1 cellular context compared by ENCODE assay signal in the genomic region with DNA sequence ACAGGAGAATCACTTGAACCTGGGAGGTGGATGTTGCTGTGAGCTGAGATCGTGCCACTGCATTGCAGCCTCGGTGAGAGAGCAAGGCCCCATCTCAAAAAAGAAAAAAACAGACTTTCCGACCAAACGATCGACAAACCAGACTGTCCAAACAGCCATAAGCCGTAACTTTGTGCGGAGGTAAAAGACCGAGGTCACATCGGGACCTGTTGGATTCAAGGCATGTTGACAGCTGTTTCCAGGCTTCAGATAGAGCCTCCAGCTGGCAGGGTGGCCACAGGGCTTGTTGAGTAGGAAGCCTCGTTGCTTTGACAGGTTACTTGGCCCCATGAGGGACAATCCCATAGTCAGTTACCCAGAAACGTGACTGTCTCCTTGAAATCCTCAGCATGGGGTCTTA.
TF ChIP-seq lines count a peak whose summit lies in the region.

No MANE protein-coding gene starts in this region.

TF ChIP-seq in HepG2, 621 proteins besides CTCF, POLR2A, EP300 and RAD21:
- TF ChIP-seq POGZ (CRISPR knock-in tag; IDR thresholded peaks at IDR 0.05) (0 out of 2 replicates have a peak, but pooled peaks have one; percentile 6), TFDP2 (CRISPR knock-in tag; IDR thresholded peaks at IDR 0.05) (no peak), HNF4A (CRISPR knock-in tag; IDR thresholded peaks at IDR 0.05) (0 out of 2 replicates have a peak, but pooled peaks have one; percentile 19), ZBTB38 (CRISPR knock-in tag; IDR thresholded peaks at IDR 0.05) (peak; percentile 73), TFAP4 (IDR thresholded peaks at IDR 0.05; ENCODE audit: borderline replicate concordance, low read depth) (peak; percentile 40; the same call in 1 of the 2 replicates)
